Comparison of ENCODE assay signal across 8 cellular contexts in the genomic region with DNA sequence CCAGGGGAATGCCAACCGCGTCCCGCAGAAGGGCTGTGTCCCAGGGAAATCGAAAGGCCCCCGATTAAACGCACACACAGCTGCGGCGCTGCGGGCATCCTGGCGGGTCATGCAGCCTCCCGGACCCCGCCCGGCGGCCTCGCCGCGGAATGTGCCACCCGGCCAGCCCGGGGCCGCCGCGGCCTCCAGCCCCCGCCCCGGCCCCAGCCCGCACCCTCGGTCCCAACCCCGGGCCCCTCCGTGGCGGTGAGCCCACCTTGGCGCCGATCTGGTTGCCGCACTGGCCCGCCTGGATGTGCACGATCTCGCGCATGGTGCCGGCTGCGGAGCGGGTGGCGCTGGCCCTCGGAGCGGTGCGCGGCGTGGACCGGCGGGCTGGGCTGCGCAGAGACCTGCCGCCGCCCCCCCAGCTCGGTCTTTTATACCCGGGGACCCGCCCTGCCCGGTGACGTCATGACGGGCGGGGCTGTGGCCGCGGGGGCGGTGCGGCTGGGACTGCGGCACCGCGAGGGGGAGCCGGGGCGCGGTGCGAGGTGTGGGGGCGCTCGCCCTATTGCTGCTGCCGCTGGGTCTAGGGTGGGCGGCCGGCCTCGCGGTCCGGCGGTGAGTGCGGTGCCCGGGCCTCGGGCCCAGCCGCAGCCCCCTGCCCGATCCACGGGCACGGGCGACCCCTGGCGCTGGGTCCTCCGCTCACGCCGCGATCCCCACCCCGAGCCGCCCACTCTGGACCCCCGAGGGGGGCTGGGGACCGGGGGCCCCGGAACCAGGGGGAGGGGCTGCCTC. TPM values are rescaled to one million over a fixed set of nuclear protein-coding genes. Genes with fewer than 3 reads are reported as not detected.
DNase-seq lines count a peak whose midpoint lies in the region; TF ChIP-seq lines count a peak whose summit lies in the region.

Gene TUBB2A, minus strand, starts transcription at position 394 of the 783 bp plus-strand sequence. Its CDS starts 81 bp downstream, at position 313.

- H3K4me1 ChIP-seq in SJSA1 (replicated peaks) = peaks cover 3% of the 10 kb centered on the region
- H3K4me1 ChIP-seq in suprapubic skin = peaks cover 56% of the 10 kb centered on the region

- no peaks in the 10 kb centered on the region for H3K36me3 Mint-ChIP-seq in activated naive CD4-positive, alpha-beta T cell treated with anti-CD3 and anti-CD28 coated beads for 36 hours (ENCODE audit: low read depth)

- H3K27me3 ChIP-seq in SJSA1 (replicated peaks) (no peaks in the 10 kb centered on the region), suprapubic skin (no peaks in the 10 kb centered on the region)

- peak within 1 kb of the TSS; percentile 74 for H3K4me3 Mint-ChIP-seq in activated naive CD4-positive, alpha-beta T cell treated with anti-CD3 and anti-CD28 coated beads for 36 hours

- no peaks in the 10 kb centered on the region for H3K9me3 ChIP-seq in SJSA1 (replicated peaks)
- H3K9me3 ChIP-seq in suprapubic skin = no peaks in the 10 kb centered on the region

- WGBS in suprapubic skin = 0% methylated on average over 4 of the region's 95 CpGs

- DNase-seq in D341Med (ENCODE audit: low spot score) = peak; percentile 100
- peak; percentile 99 for DNase-seq in GM20000 (ENCODE audit: low spot score)
- peak; percentile 71 for DNase-seq in HT1080 (ENCODE audit: low read depth)
- DNase-seq in SJSA1 (ENCODE audit: low read depth in 1 of 2, low spot score in 2 of 2) = peak; percentile 84 to 87
- peak; percentile 78 for DNase-seq in activated naive CD4-positive, alpha-beta T cell treated with anti-CD3 and anti-CD28 coated beads for 36 hours
- DNase-seq in germinal center (ENCODE audit: low spot score) = peak; percentile 93
- DNase-seq in occipital lobe (lab: John Stamatoyannopoulos, UW) = peak; percentile 79
- peak; percentile 91 for DNase-seq in suprapubic skin (ENCODE audit: low spot score in 2 of 2)

- H3K27ac ChIP-seq in SJSA1 = peak within 1 kb of the TSS; percentile 95
- peak within 1 kb of the TSS; percentile 97 for H3K27ac ChIP-seq in suprapubic skin

- H3K36me3 ChIP-seq in SJSA1 = peaks cover 35% of the 10 kb centered on the region
- H3K36me3 ChIP-seq in suprapubic skin = peaks cover 20% of the 10 kb centered on the region

- H3K27ac Mint-ChIP-seq in activated naive CD4-positive, alpha-beta T cell treated with anti-CD3 and anti-CD28 coated beads for 36 hours = no peak within 1 kb of the TSS

- peaks cover 2% of the 10 kb centered on the region for H3K9me3 Mint-ChIP-seq in activated naive CD4-positive, alpha-beta T cell treated with anti-CD3 and anti-CD28 coated beads for 36 hours

- H3K4me3 ChIP-seq in SJSA1 = peak within 1 kb of the TSS; percentile 91
- peak within 1 kb of the TSS; percentile 81 for H3K4me3 ChIP-seq in suprapubic skin

- intact Hi-C loops in activated naive CD4-positive, alpha-beta T cell treated with anti-CD3 and anti-CD28 coated beads for 36 hours (cut with micrococcal nuclease) = loop anchor here (1.0 kb wide), 3 partner anchors 52 to 158 kb away; partner anchors contain the start of gene NQO2

- peaks cover 18% of the 10 kb centered on the region for H3K4me1 Mint-ChIP-seq in activated naive CD4-positive, alpha-beta T cell treated with anti-CD3 and anti-CD28 coated beads for 36 hours (ENCODE audit: low read depth)

- no peak for TF ChIP-seq EP300 in suprapubic skin (IDR thresholded peaks at IDR 0.05)

- peak; percentile 92 to 99 for TF ChIP-seq POLR2A in suprapubic skin (IDR thresholded peaks at IDR 0.05)

- H3K27me3 Mint-ChIP-seq in activated naive CD4-positive, alpha-beta T cell treated with anti-CD3 and anti-CD28 coated beads for 36 hours (ENCODE audit: low read depth) = peaks cover 18% of the 10 kb centered on the region

- TF ChIP-seq CTCF in GM20000 (IDR thresholded peaks at IDR 0.05; ENCODE audit: extremely low read depth, missing control alignments) (peak; percentile 49), suprapubic skin (IDR thresholded peaks at IDR 0.05) (peak; percentile 62 to 88)

- CTCF ChIA-PET in activated naive CD4-positive, alpha-beta T cell treated with anti-CD3 and anti-CD28 coated beads for 36 hours (lab: Charles Lee) = interaction anchor here (0.7 to 1.3 kb wide), 4 partner anchors 10 to 51 kb away, joined by 3 to 6 read pairs (median 4); no protein-coding TSS in a partner anchor

RNA-seq across cellular contexts. Expression of gene TUBB2A, which starts in this region (rescaled TPM):
- total RNA-seq in HT1080 (2014; rRNA removed; shearing (Covaris generic)) = 106 and 118 TPM in 2 replicates
- polyA plus RNA-seq in HT1080 (2015; cell fraction: cytosol; rRNA removed) = 62.3 and 70.3 TPM in 2 replicates
- 65.7 and 67.4 TPM in 2 replicates for polyA plus RNA-seq in HT1080 (2015; cell fraction: nucleus; rRNA removed)
- total RNA-seq in SJSA1 (2014; rRNA removed; shearing (Covaris generic)) = 212 and 289 TPM in 2 replicates
- total RNA-seq in activated naive CD4-positive, alpha-beta T cell treated with anti-CD3 and anti-CD28 coated beads for 36 hours = 1 to 10 TPM; 1.0 to 1.2 TPM
- 1,207 TPM for total RNA-seq in occipital lobe
- 100 to 1,000 TPM; 121 to 338 (median 242) TPM for total RNA-seq in suprapubic skin

Comparison
In these comparisons a context has a peak if more than half of its experiments do, and no peak if none do; other contexts are left out.
1. Peak in every context shown above with its lines: DNase-seq, H3K4me3 ChIP-seq and H3K27ac ChIP-seq.
2. RNA of gene TUBB2A (total RNA-seq): 1,207 TPM in occipital lobe (single experiment), 121 to 338 TPM in suprapubic skin, 212 to 289 TPM in SJSA1 and 106 to 118 TPM in HT1080; 1.0 to 1.2 TPM in activated naive CD4-positive, alpha-beta T cell treated with anti-CD3 and anti-CD28 coated beads for 36 hours; every median in the first group is over 10 times any median in the second.